In genomic region chr17:77356690-77357201, GRCh38 we compare ENCODE assay signal across 16 cellular contexts.
A peak's percentile ranks its signal among the peaks of the same experiment; 100 is the strongest.
DNase-seq lines count a peak whose midpoint lies in the region; ATAC-seq, FAIRE-seq and TF ChIP-seq lines count a peak whose summit lies in the region.
"Had no signal": no experiment of that assay in that cellular context is flagged by ENCODE, and none has a peak within 500 bp of the region (broad histone marks: within the 10 kb centered on the region; RNA-seq: fewer than 3 reads in every experiment).

No MANE protein-coding gene starts in this region.

- peak overlapping the region; percentile 39 to 84 (median 80) for H3K27ac Mint-ChIP-seq in IgD-negative memory B cell
- H3K27ac Mint-ChIP-seq: activated CD4-positive, alpha-beta memory T cell treated with anti-CD3 and anti-CD28 coated beads for 36 hours had no signal

- peak; percentile 12 to 47 (median 36) for ATAC-seq in psoas muscle
- no peak for ATAC-seq in esophagus mucosa
- ATAC-seq in SK-N-SH treated with all-trans-retinoic acid at 6 μM for 48 hours = no peak; the same call in 1 of the 3 replicates

- no peaks in the 10 kb centered on the region for H3K27me3 ChIP-seq in esophagus (ENCODE audit: control insufficient read depth in 1 of 2, insufficient read depth in 2 of 2, low read length in 2 of 2)
- H3K27me3 ChIP-seq in psoas muscle (ENCODE audit: insufficient read depth in 3 of 3, low read length in 2 of 3) = no peaks in the 10 kb centered on the region
- H3K27me3 ChIP-seq: pancreas, SJSA1 had no signal

- no peak overlapping the region for H3K4me3 ChIP-seq in esophagus (ENCODE audit: low read depth in 1 of 2, low read length in 2 of 2)
- no peak overlapping the region for H3K4me3 ChIP-seq in psoas muscle
- H3K4me3 ChIP-seq: pancreas, SJSA1, thoracic aorta had no signal

- H3K9me3 ChIP-seq in esophagus (ENCODE audit: control insufficient read depth in 2 of 2, insufficient read depth in 1 of 2, low read depth in 1 of 2, low read length in 1 of 2) (no peaks in the 10 kb centered on the region), psoas muscle (no peaks in the 10 kb centered on the region)
- H3K9me3 ChIP-seq: pancreas, thoracic aorta had no signal

- H3K36me3 ChIP-seq in esophagus (ENCODE audit: control insufficient read depth in 2 of 2, insufficient read depth in 2 of 2, low read length in 1 of 2) = peaks cover 0 to 2% of the 10 kb centered on the region in 2 donors
- H3K36me3 ChIP-seq in psoas muscle (ENCODE audit: insufficient read depth in 1 of 2, low read depth in 1 of 2) = no peaks in the 10 kb centered on the region
- H3K36me3 ChIP-seq: pancreas, thoracic aorta had no signal

- H3K36me3 Mint-ChIP-seq in IgD-negative memory B cell = no peaks in the 10 kb centered on the region
- H3K36me3 Mint-ChIP-seq: activated CD4-positive, alpha-beta memory T cell treated with anti-CD3 and anti-CD28 coated beads for 36 hours had no signal

- peaks cover 0 to 2% (median 0%) of the 10 kb centered on the region in 3 donors for H3K9me3 Mint-ChIP-seq in IgD-negative memory B cell
- H3K9me3 Mint-ChIP-seq: activated CD4-positive, alpha-beta memory T cell treated with anti-CD3 and anti-CD28 coated beads for 36 hours had no signal

- WGBS in esophagus, 2 donors = 78 to 86% methylated on average over 8 of the region's 8 CpGs
- 52 to 56% (median 55%) methylated on average over 8 of the region's 8 CpGs for WGBS in psoas muscle, 3 donors

- H3K27ac ChIP-seq in esophagus (ENCODE audit: low read depth in 2 of 2, low read length in 1 of 2) (peak overlapping the region; percentile 10 to 54), psoas muscle (peak overlapping the region; percentile 1)
- H3K27ac ChIP-seq: SJSA1 had no signal

- intact Hi-C loops in psoas muscle (cut with DNase I) = no loop called here

- FAIRE-seq in H54 (lab: Jason Lieb, UNC) = no peak
- FAIRE-seq: A204.1, islet of Langerhans, pancreas had no signal

- H3K4me1 Mint-ChIP-seq in IgD-negative memory B cell = peaks cover 2 to 10% (median 4%) of the 10 kb centered on the region in 3 donors

- DNase-seq in NCI-H1092 (lab: John Stamatoyannopoulos, UW) (peak; percentile 10), NCI-H1092 treated with DMSO at 0.1 percent for 48 hours (lab: John Stamatoyannopoulos, UW) (no peak), psoas muscle (peak in 1 of 2 donors; percentile 61), H54 (ENCODE audit: insufficient read length, low spot score) (no peak)
- DNase-seq: activated CD4-positive, alpha-beta memory T cell treated with anti-CD3 and anti-CD28 coated beads for 36 hours; NCI-H2227 treated with DMSO at 0.1 percent for 48 hours; stimulated activated CD4-positive, alpha-beta T cell treated with anti-CD3 and anti-CD28 coated beads, Interleukin-2, amount 100 ng/mL, for 48 hours had no signal

- no peak for TF ChIP-seq CTCF in psoas muscle (IDR thresholded peaks at IDR 0.05)

- H3K4me3 Mint-ChIP-seq in IgD-negative memory B cell = peak overlapping the region in 2 of 4 donors; percentile 13 to 26
- H3K4me3 Mint-ChIP-seq: activated CD4-positive, alpha-beta memory T cell treated with anti-CD3 and anti-CD28 coated beads for 36 hours had no signal

- H3K4me1 ChIP-seq in esophagus (ENCODE audit: control insufficient read depth in 2 of 2, insufficient read depth in 2 of 2, low read length in 1 of 2) (peaks cover 11 to 16% of the 10 kb centered on the region in 2 donors), psoas muscle (peaks cover 9% of the 10 kb centered on the region)
- H3K4me1 ChIP-seq: pancreas had no signal

- no peaks in the 10 kb centered on the region for H3K27me3 Mint-ChIP-seq in IgD-negative memory B cell
- H3K27me3 Mint-ChIP-seq: activated CD4-positive, alpha-beta memory T cell treated with anti-CD3 and anti-CD28 coated beads for 36 hours had no signal

- TF ChIP-seq POLR2A in H54 (IDR thresholded peaks at IDR 0.05; ENCODE audit: low read depth, low read length) = no peak

TF ChIP-seq in SK-N-SH treated with all-trans-retinoic acid at 6 μM for 48 hours, 23 proteins besides CTCF, POLR2A, EP300 and RAD21:
- TF ChIP-seq SNAI2 (CRISPR knock-in tag; IDR thresholded peaks at IDR 0.05) (no peak), POU6F1 (CRISPR knock-in tag; IDR thresholded peaks at IDR 0.05; ENCODE audit: borderline replicate concordance, low read depth) (no peak), BACH2 (CRISPR knock-in tag; IDR thresholded peaks at IDR 0.05; ENCODE audit: borderline replicate concordance) (no peak), CREB5 (CRISPR knock-in tag; IDR thresholded peaks at IDR 0.05; ENCODE audit: low read depth) (no peak), PPARA (CRISPR knock-in tag; IDR thresholded peaks at IDR 0.05; ENCODE audit: borderline replicate concordance) (no peak), CSRNP3 (CRISPR knock-in tag; IDR thresholded peaks at IDR 0.05) (no peak), TSHZ2 (CRISPR knock-in tag; IDR thresholded peaks at IDR 0.05) (no peak), ZC3H10 (CRISPR knock-in tag; IDR thresholded peaks at IDR 0.05) (no peak), ESRRG (CRISPR knock-in tag; IDR thresholded peaks at IDR 0.05) (no peak), CSDC2 (CRISPR knock-in tag; IDR thresholded peaks at IDR 0.05) (no peak), ZNF8 (CRISPR knock-in tag; IDR thresholded peaks at IDR 0.05) (no peak), TCF4 (CRISPR knock-in tag; IDR thresholded peaks at IDR 0.05; ENCODE audit: borderline replicate concordance) (no peak)

Comparison
In these comparisons a context has a peak if more than half of its experiments do, and no peak if none do; other contexts are left out.
1. ATAC-seq: peak in psoas muscle (4 of 4); none in esophagus mucosa (single experiment) and SK-N-SH treated with all-trans-retinoic acid at 6 μM for 48 hours (single experiment).